Comparison of ENCODE assay signal across 1 cellular context in genomic region chr5:27328480-27328879, GRCh38.
TF ChIP-seq lines count a peak whose summit lies in the region.

No MANE protein-coding gene starts in this region.

TF ChIP-seq in IMR-90, 13 proteins besides CTCF, POLR2A, EP300 and RAD21 (continued from another document):
- TF ChIP-seq USF2 (IDR thresholded peaks at IDR 0.05; ENCODE audit: low read depth, low read length) (no peak), MXI1 (IDR thresholded peaks at IDR 0.05; ENCODE audit: borderline replicate concordance, low read depth, low read length) (no peak), SMC3 (IDR thresholded peaks at IDR 0.05; ENCODE audit: low read depth, low read length) (no peak), RFX5 (IDR thresholded peaks at IDR 0.05; ENCODE audit: low read depth, low read length) (no peak)
